ENCODE assay signal across 8 cellular contexts in the genomic region with DNA sequence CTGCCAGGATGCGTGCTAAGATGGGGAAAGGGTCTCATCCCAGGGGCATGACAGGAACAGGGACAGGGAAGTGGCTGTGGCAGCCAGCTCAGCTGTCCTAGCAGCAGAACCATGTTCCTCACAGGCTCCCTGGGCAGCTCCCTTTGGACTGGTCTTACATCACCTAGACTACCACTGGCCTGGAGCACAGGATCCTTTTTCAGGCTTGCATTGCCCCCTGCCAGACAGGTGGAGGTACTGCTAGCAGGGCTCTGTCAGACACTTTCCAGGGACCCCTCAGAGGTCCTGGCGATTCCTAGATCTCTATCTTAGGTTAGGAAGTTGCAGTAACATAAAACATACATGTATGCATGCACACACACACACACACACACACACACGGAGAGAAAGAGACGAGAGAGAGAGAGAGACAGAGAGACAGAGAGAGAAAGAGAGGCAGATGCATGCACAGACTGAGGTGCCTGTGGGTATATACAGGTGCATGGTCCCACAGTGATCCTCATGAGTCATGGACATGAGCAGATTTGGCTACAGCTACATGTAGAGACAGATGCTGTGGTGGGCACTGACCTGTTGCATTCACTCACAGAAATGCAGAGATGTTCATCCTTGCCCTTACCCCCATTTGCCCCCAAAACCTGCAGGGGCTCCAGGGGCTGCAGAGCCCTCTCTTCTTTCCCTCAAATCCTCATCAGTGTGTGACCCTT.
DNase-seq lines count a peak whose midpoint lies in the region; ATAC-seq and TF ChIP-seq lines count a peak whose summit lies in the region.

No MANE protein-coding gene starts in this region.

- in situ Hi-C loops in HAP-1 (cut with MboI; ENCODE audit: low sequenced_read_pairs): loop anchor here (5.0 kb wide), 1 partner anchor 514 kb away; no protein-coding TSS in a partner anchor

- H3K9me3 ChIP-seq in HAP-1: no peaks in the 10 kb centered on the region

- ATAC-seq in sciatic nerve: peak; percentile 85
- ATAC-seq in HG03280 (IDR thresholded peaks at IDR 0.05; ENCODE audit: unreplicated experiment): no peak

- intact Hi-C loops in sciatic nerve (cut with DNase I): no loop called here

- no peaks in the 10 kb centered on the region for H3K27me3 ChIP-seq in HAP-1 (ENCODE audit: low read depth)

- TF ChIP-seq CTCF in RWPE1 (conservative IDR thresholded peaks at IDR 0.05; ENCODE audit: low read depth) (no peak), fibroblast of mammary gland (conservative IDR thresholded peaks at IDR 0.05; ENCODE audit: control insufficient read depth, insufficient read depth, low read depth, low read length) (peak; percentile 52)

- peak; percentile 2 for DNase-seq in NK-92 treated with Interleukin-12 subunit alpha and Interleukin-12 subunit beta, amount 100 ng/mL, for 24 hours (lab: John Stamatoyannopoulos, UW)
- no peak for DNase-seq in NK-92 (lab: John Stamatoyannopoulos, UW; ENCODE audit: unreplicated experiment)
- DNase-seq in HAP-1 (ENCODE audit: low spot score in 2 of 2): peak; percentile 25 to 68
- peak; percentile 54 for DNase-seq in RWPE1 (ENCODE audit: low spot score)
- peak; percentile 54 for DNase-seq in fibroblast of mammary gland (ENCODE audit: low read depth)
- DNase-seq in sciatic nerve (ENCODE audit: low spot score): no peak
- no peak for DNase-seq in middle frontal gyrus (ENCODE audit: extremely low spot score, low spot score)

- POLR2A ChIA-PET in RWPE1 (lab: Yijun Ruan, JAX; ENCODE audit: low non-redundant PET): interaction anchor here (0.5 kb wide), 1 partner anchor 173 kb away, joined by 4 read pairs; no protein-coding TSS in a partner anchor

- H3K4me1 ChIP-seq in HAP-1: no peaks in the 10 kb centered on the region

- CTCF ChIA-PET in RWPE1 (lab: Yijun Ruan, JAX): interaction anchor here (0.6 to 1.1 kb wide), 4 partner anchors 37 to 393 kb away, joined by 3 to 14 read pairs (median 6); no protein-coding TSS in a partner anchor

- H3K4me3 ChIP-seq in HAP-1: no peak overlapping the region
- no peak overlapping the region for H3K4me3 ChIP-seq in fibroblast of mammary gland (ENCODE audit: control insufficient read depth, low read depth, low read length)

- H3K36me3 ChIP-seq in HAP-1 (replicated peaks): no peaks in the 10 kb centered on the region

- no peak overlapping the region for H3K27ac ChIP-seq in RWPE1

Comparison
In these comparisons a context has a peak if more than half of its experiments do, and no peak if none do; other contexts are left out.
1. DNase-seq: peak in NK-92 treated with Interleukin-12 subunit alpha and Interleukin-12 subunit beta, amount 100 ng/mL, for 24 hours (single experiment), HAP-1 (2 of 2), RWPE1 (single experiment) and fibroblast of mammary gland (single experiment); none in NK-92 (single experiment), sciatic nerve (single experiment) and middle frontal gyrus (single experiment).